Comparison of ENCODE assay signal across 1 cellular context in genomic region chr3:3038201-3038991, GRCh38.
TF ChIP-seq lines count a peak whose summit lies in the region.

No MANE protein-coding gene starts in this region.

TF ChIP-seq in GM12878, 131 proteins besides CTCF, POLR2A, EP300 and RAD21:
- peak; percentile 50; the same call in 1 of the 2 replicates for TF ChIP-seq SPI1 (IDR thresholded peaks at IDR 0.05; ENCODE audit: borderline replicate concordance, insufficient read depth, low read depth, low read length)
- peak; percentile 40 for TF ChIP-seq MEF2B (IDR thresholded peaks at IDR 0.05; ENCODE audit: partially characterized antibody, poor library complexity, severe bottlenecking)
- peak in 1 of 2 experiments; percentile 26; a peak in 1 of 4 replicates for TF ChIP-seq BHLHE40 (IDR thresholded peaks at IDR 0.05; ENCODE audit: borderline replicate concordance in 1 of 2, low read depth in 2 of 2, low read length in 1 of 2)
- no peak for TF ChIP-seq REST (IDR thresholded peaks at IDR 0.05; ENCODE audit: low read depth, low read length)
TF ChIP-seq in GM12878: peak in this region for 3.
